In the genomic region with DNA sequence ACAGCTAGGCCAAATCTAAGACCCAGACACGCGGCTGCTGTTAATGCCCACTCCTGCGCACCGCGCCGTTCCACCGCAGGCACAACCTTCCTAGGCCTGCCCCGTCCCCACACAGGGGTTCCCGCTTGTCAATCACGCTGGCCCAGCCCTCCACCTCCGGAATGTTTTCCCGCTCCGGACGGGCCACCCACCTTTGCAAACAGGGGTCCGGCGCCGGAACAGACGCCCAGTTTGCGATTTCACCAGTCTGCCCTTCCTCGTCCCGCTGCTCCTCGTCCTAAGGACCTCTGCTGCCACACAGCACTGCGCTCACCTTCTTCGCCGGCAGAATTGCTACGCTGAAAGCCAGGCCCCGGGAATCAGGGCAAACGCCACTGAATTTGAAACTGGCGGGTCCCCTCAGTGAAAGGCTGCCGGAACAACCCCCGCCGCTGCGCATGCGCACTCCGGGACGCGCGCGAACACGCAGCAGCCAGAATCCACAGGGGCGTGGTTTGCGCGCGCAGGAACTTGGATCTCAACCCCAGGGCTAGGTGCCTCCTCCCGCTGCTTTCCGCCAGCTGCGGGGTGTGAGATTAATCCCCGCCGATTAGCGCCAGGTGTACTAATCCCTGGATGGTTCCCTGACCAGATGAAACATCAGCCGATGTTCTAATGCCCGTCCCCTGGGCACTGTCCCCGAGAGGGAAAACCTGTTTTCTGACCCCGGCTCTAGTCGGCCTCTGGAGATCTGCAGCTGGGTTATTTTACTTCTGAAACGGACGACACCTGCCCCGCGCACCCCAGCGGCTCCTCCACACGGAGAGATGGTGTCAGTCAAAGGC, we compare ENCODE assay signal across 8 cellular contexts.
A peak's percentile ranks its signal among the peaks of the same experiment; 100 is the strongest.
DNase-seq lines count a peak whose midpoint lies in the region; ATAC-seq and TF ChIP-seq lines count a peak whose summit lies in the region.
"Not testable (repeated sequence)": the region's sequence is repeated elsewhere in the genome, so short reads cannot be mapped to it uniquely, and the experiment has no call there.

No MANE protein-coding gene starts in this region.

- H3K4me1 ChIP-seq in ascending aorta; aorta (ENCODE audit: control insufficient read depth in 1 of 2, insufficient read depth in 2 of 2, low read length in 2 of 2): not testable (repeated sequence)

- ATAC-seq in GM18508 (IDR thresholded peaks at IDR 0.05; ENCODE audit: insufficient read depth, unreplicated experiment) (peak; percentile 49), HG02943 (IDR thresholded peaks at IDR 0.05; ENCODE audit: low read depth, unreplicated experiment) (peak; percentile 64), aorta (ENCODE audit: low FRiP score) (peak; percentile 96)

- peak overlapping the region; percentile 92 for H3K27ac Mint-ChIP-seq in T-helper 2 cell treated with Interferon-gamma antibody and Interleukin-4, amounts not matched to agents 5 μg/mL and 100 μg/mL, for 36 hours

- not testable (repeated sequence) for H3K27ac ChIP-seq in ascending aorta; aorta (ENCODE audit: low read depth in 1 of 2, low read length in 2 of 2)

- WGBS in aorta, 2 donors, result 1% methylated on average over 61 of the region's 61 CpGs

- not testable (repeated sequence) for H3K36me3 ChIP-seq in ascending aorta; aorta (ENCODE audit: control insufficient read depth in 1 of 2, insufficient read depth in 2 of 2, low read length in 1 of 2)

- not testable (repeated sequence) for H3K27me3 ChIP-seq in ascending aorta; aorta (ENCODE audit: control insufficient read depth in 1 of 2, insufficient read depth in 2 of 2, low read length in 1 of 2)

- intact Hi-C loops in ascending aorta (cut with DNase I); aorta (cut with DNase I): not testable (repeated sequence)

- DNase-seq in NCI-H187 (lab: John Stamatoyannopoulos, UW), result peak; percentile 24 to 64
- peak; percentile 92 for DNase-seq in T-helper 2 cell treated with Interferon-gamma antibody and Interleukin-4, amounts not matched to agents 5 μg/mL and 100 μg/mL, for 36 hours (ENCODE audit: low spot score)
- DNase-seq in ascending aorta (ENCODE audit: low spot score in 2 of 2), result peak; percentile 65 to 94
- peak; percentile 28 to 70 for DNase-seq in hippocampal formation (lab: John Stamatoyannopoulos, UW)
- DNase-seq in retina, result peak; percentile 95
- DNase-seq in aorta, result peak; percentile 94 to 95

- H3K4me3 Mint-ChIP-seq in T-helper 2 cell treated with Interferon-gamma antibody and Interleukin-4, amounts not matched to agents 5 μg/mL and 100 μg/mL, for 36 hours, result peak overlapping the region; percentile 99

- not testable (repeated sequence) for H3K36me3 Mint-ChIP-seq in T-helper 2 cell treated with Interferon-gamma antibody and Interleukin-4, amounts not matched to agents 5 μg/mL and 100 μg/mL, for 36 hours (ENCODE audit: low read depth)

- not testable (repeated sequence) for H3K27me3 Mint-ChIP-seq in T-helper 2 cell treated with Interferon-gamma antibody and Interleukin-4, amounts not matched to agents 5 μg/mL and 100 μg/mL, for 36 hours (ENCODE audit: low read depth)

- peaks cover 22% of the 10 kb centered on the region for H3K4me1 Mint-ChIP-seq in T-helper 2 cell treated with Interferon-gamma antibody and Interleukin-4, amounts not matched to agents 5 μg/mL and 100 μg/mL, for 36 hours (ENCODE audit: low read depth)

- H3K4me3 ChIP-seq in ascending aorta (peak overlapping the region; percentile 54 to 74), aorta (ENCODE audit: low read length in 2 of 2) (peak overlapping the region in 1 of 2 donors; percentile 78)

- not testable (repeated sequence) for H3K9me3 ChIP-seq in ascending aorta; aorta (ENCODE audit: control insufficient read depth, low read length)

- TF ChIP-seq CTCF in ascending aorta (IDR thresholded peaks at IDR 0.05), result not testable (repeated sequence)

- not testable (repeated sequence) for H3K9me3 Mint-ChIP-seq in T-helper 2 cell treated with Interferon-gamma antibody and Interleukin-4, amounts not matched to agents 5 μg/mL and 100 μg/mL, for 36 hours

Comparison
In these comparisons a context has a peak if more than half of its experiments do, and no peak if none do; other contexts are left out.
1. DNase-seq: peak in every context shown above with its lines; median percentile 95 in retina; 94 in aorta; 92 in T-helper 2 cell treated with Interferon-gamma antibody and Interleukin-4, amounts not matched to agents 5 μg/mL and 100 μg/mL, for 36 hours; 80 in ascending aorta; 49 in hippocampal formation; 44 in NCI-H187.